In genomic region chr1:38744452-38745350, GRCh38 we compare ENCODE assay signal across 1 cellular context.
A peak's percentile ranks its signal among the peaks of the same experiment; 100 is the strongest.
TF ChIP-seq lines count a peak whose summit lies in the region.

No MANE protein-coding gene starts in this region.

TF ChIP-seq in K562, 482 proteins besides CTCF, POLR2A, EP300 and RAD21 (continued from another document and continues in another):
- TF ChIP-seq ZNF175 (CRISPR knock-in tag; IDR thresholded peaks at IDR 0.05; ENCODE audit: low read depth): no peak
- TF ChIP-seq, protein P1, sequence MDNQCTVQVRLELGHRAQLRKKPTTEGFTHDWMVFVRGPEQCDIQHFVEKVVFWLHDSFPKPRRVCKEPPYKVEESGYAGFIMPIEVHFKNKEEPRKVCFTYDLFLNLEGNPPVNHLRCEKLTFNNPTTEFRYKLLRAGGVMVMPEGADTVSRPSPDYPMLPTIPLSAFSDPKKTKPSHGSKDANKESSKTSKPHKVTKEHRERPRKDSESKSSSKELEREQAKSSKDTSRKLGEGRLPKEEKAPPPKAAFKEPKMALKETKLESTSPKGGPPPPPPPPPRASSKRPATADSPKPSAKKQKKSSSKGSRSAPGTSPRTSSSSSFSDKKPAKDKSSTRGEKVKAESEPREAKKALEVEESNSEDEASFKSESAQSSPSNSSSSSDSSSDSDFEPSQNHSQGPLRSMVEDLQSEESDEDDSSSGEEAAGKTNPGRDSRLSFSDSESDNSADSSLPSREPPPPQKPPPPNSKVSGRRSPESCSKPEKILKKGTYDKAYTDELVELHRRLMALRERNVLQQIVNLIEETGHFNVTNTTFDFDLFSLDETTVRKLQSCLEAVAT (IDR thresholded peaks at IDR 0.05): peak in 1 of 2 experiments; percentile 98; a peak in 2 of 4 replicates
- peak; percentile 54 to 95 (median 81) for TF ChIP-seq YY1 (IDR thresholded peaks at IDR 0.05; ENCODE audit: borderline replicate concordance in 1 of 3, control insufficient read depth in 1 of 3, extremely low read depth in 1 of 3, insufficient read depth in 3 of 3, insufficient read length in 1 of 3, insufficient replicate concordance in 2 of 3, low read depth in 1 of 3, low read length in 2 of 3)
- peak in 1 of 2 experiments; percentile 68; a peak in 1 of 4 replicates for TF ChIP-seq ARNT (IDR thresholded peaks at IDR 0.05)
- peak; percentile 48; the same call in 1 of the 2 replicates for TF ChIP-seq MTA1 (IDR thresholded peaks at IDR 0.05; ENCODE audit: borderline replicate concordance)
- TF ChIP-seq VEZF1 (CRISPR knock-in tag; IDR thresholded peaks at IDR 0.05): peak; percentile 68
- peak; percentile 85 for TF ChIP-seq TAL1 (IDR thresholded peaks at IDR 0.05)
- TF ChIP-seq SMC3 (conservative IDR thresholded peaks at IDR 0.05; ENCODE audit: insufficient read depth, low read depth, low read length): no peak
- TF ChIP-seq ZNF124 (CRISPR knock-in tag; IDR thresholded peaks at IDR 0.05): no peak
- TF ChIP-seq CEBPB (tag; IDR thresholded peaks at IDR 0.05): peak; percentile 72
- TF ChIP-seq RBM25 (IDR thresholded peaks at IDR 0.05; ENCODE audit: low read depth, low read length, severe bottlenecking): no peak
- no peak for TF ChIP-seq TAF15 (IDR thresholded peaks at IDR 0.05; ENCODE audit: low read depth, low read length)
- TF ChIP-seq LCOR (CRISPR knock-in tag; IDR thresholded peaks at IDR 0.05): peak; percentile 99
- peak; percentile 72 for TF ChIP-seq SOX6 (IDR thresholded peaks at IDR 0.05)
- no peak for TF ChIP-seq MXI1 (IDR thresholded peaks at IDR 0.05; ENCODE audit: low read depth, low read length)
- peak; percentile 74; the same call in 1 of the 2 replicates for TF ChIP-seq MECOM (CRISPR knock-in tag; IDR thresholded peaks at IDR 0.05)
- TF ChIP-seq RFX5 (IDR thresholded peaks at IDR 0.05; ENCODE audit: low read depth, low read length): no peak
- TF ChIP-seq ZNF592 (IDR thresholded peaks at IDR 0.05): peak; percentile 64
- peak in 1 of 2 experiments; percentile 83; a peak in 1 of 4 replicates for TF ChIP-seq SRF (CRISPR knock-in tag; IDR thresholded peaks at IDR 0.05)
- TF ChIP-seq STAT5A (IDR thresholded peaks at IDR 0.05; ENCODE audit: borderline replicate concordance, low read length): peak; percentile 43
- TF ChIP-seq CBFB (CRISPR knock-in tag; IDR thresholded peaks at IDR 0.05): peak; percentile 93
- TF ChIP-seq TEAD1 (CRISPR knock-in tag; IDR thresholded peaks at IDR 0.05): peak; percentile 98 to 99
- TF ChIP-seq PML (IDR thresholded peaks at IDR 0.05; ENCODE audit: low read length): peak; percentile 66; the same call in 1 of the 2 replicates
- no peak for TF ChIP-seq FOXA3 (CRISPR knock-in tag; conservative IDR thresholded peaks at IDR 0.05 in 1 of 2, IDR thresholded peaks at IDR 0.05 in 1 of 2)
- peak; percentile 77 for TF ChIP-seq USF1 (CRISPR knock-in tag; IDR thresholded peaks at IDR 0.05)
- no peak for TF ChIP-seq ATF1 (CRISPR knock-in tag; IDR thresholded peaks at IDR 0.05)
- peak; percentile 19; the same call in 1 of the 2 replicates for TF ChIP-seq ATF1 (tag; IDR thresholded peaks at IDR 0.05)
- TF ChIP-seq NFE2 (IDR thresholded peaks at IDR 0.05; ENCODE audit: low read depth): no peak
- TF ChIP-seq CEBPG (CRISPR knock-in tag; IDR thresholded peaks at IDR 0.05): no peak; the same call in 1 of the 2 replicates
- TF ChIP-seq CEBPG (tag; conservative IDR thresholded peaks at IDR 0.05 in 1 of 2, IDR thresholded peaks at IDR 0.05 in 1 of 2): no peak; a peak in 1 of 4 replicates
- peak; percentile 56; the same call in 1 of the 2 replicates for TF ChIP-seq NFRKB (IDR thresholded peaks at IDR 0.05; ENCODE audit: low read depth)
- TF ChIP-seq ZNF76 (CRISPR knock-in tag; IDR thresholded peaks at IDR 0.05; ENCODE audit: borderline replicate concordance): no peak
- no peak for TF ChIP-seq SIX5 (IDR thresholded peaks at IDR 0.05; ENCODE audit: borderline replicate concordance in 1 of 2, insufficient read depth in 1 of 2, low read depth in 1 of 2, low read length in 2 of 2)
- TF ChIP-seq, protein P2, sequence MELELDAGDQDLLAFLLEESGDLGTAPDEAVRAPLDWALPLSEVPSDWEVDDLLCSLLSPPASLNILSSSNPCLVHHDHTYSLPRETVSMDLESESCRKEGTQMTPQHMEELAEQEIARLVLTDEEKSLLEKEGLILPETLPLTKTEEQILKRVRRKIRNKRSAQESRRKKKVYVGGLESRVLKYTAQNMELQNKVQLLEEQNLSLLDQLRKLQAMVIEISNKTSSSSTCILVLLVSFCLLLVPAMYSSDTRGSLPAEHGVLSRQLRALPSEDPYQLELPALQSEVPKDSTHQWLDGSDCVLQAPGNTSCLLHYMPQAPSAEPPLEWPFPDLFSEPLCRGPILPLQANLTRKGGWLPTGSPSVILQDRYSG (tag; conservative IDR thresholded peaks at IDR 0.05; ENCODE audit: low read depth): peak; percentile 20; the same call in 1 of the 2 replicates
- peak; percentile 51; the same call in 1 of the 2 replicates for TF ChIP-seq MAX (CRISPR knock-in tag; IDR thresholded peaks at IDR 0.05)
- no peak for TF ChIP-seq PRDM10 (IDR thresholded peaks at IDR 0.05; ENCODE audit: partially characterized antibody)
- TF ChIP-seq CXXC5 (CRISPR knock-in tag; IDR thresholded peaks at IDR 0.05): peak; percentile 48; the same call in 1 of the 2 replicates
- peak; percentile 80 for TF ChIP-seq KLF16 (IDR thresholded peaks at IDR 0.05)
- peak; percentile 74 for TF ChIP-seq FOSL1 (tag; conservative IDR thresholded peaks at IDR 0.05)
- TF ChIP-seq, protein P3, sequence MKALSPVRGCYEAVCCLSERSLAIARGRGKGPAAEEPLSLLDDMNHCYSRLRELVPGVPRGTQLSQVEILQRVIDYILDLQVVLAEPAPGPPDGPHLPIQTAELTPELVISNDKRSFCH (CRISPR knock-in tag; IDR thresholded peaks at IDR 0.05): no peak
- TF ChIP-seq, protein P3 (tag; IDR thresholded peaks at IDR 0.05): peak; percentile 80
- TF ChIP-seq E2F6 (IDR thresholded peaks at IDR 0.05; ENCODE audit: borderline replicate concordance in 1 of 2, extremely low read depth in 1 of 2, insufficient read depth in 1 of 2, insufficient read length in 1 of 2, low read depth in 1 of 2, low read length in 1 of 2, poor library complexity in 1 of 2, severe bottlenecking in 1 of 2): peak in 1 of 2 experiments; percentile 58
- TF ChIP-seq, protein P4, sequence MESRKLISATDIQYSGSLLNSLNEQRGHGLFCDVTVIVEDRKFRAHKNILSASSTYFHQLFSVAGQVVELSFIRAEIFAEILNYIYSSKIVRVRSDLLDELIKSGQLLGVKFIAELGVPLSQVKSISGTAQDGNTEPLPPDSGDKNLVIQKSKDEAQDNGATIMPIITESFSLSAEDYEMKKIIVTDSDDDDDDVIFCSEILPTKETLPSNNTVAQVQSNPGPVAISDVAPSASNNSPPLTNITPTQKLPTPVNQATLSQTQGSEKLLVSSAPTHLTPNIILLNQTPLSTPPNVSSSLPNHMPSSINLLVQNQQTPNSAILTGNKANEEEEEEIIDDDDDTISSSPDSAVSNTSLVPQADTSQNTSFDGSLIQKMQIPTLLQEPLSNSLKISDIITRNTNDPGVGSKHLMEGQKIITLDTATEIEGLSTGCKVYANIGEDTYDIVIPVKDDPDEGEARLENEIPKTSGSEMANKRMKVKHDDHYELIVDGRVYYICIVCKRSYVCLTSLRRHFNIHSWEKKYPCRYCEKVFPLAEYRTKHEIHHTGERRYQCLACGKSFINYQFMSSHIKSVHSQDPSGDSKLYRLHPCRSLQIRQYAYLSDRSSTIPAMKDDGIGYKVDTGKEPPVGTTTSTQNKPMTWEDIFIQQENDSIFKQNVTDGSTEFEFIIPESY (CRISPR knock-in tag; IDR thresholded peaks at IDR 0.05): no peak
- TF ChIP-seq MEIS2 (IDR thresholded peaks at IDR 0.05; ENCODE audit: partially characterized antibody): peak; percentile 44
- TF ChIP-seq NCOR1 (IDR thresholded peaks at IDR 0.05): peak; percentile 89
